ENCODE assay signal across 9 cellular contexts in the genomic region with DNA sequence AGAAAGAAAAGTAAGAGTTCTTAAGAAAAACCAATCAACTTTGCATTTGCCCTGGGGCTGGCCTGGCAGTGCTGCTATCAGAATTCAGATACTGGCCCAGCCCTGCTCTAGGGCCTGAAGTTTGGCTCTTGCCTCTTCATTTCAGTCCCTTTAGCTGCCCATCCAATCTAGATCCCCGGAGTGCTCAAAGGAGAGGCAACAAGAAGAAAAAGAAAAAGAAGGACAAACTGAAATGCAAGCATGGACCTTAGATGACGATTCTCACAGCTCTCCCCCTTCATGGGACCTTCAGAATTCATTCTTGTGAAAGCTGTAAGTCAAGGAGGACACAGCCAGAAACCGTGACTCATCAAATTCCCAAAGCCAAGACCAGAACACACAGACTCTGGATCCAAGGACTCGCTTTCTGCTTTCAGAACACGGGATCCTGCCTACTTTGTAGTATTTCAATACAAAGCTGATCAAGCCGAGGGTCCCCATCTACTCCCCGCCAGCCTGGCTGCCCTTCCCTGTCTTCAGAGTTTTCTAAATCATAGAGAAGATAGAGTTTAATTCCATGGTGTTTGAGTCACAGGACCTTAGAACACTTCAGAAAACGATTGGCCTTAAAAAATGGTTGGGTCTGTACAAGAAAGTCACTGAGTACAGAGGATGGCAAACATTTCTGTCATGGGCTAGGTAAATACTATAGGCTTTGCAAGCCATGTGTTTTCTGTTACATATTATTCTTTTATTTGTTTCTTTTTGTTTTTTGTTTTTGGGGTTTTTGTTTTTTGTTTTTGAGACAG.
DNase-seq lines count a peak whose midpoint lies in the region; ATAC-seq and TF ChIP-seq lines count a peak whose summit lies in the region.
"Had no signal": no experiment of that assay in that cellular context is flagged by ENCODE, and none has a peak within 500 bp of the region (broad histone marks: within the 10 kb centered on the region; RNA-seq: fewer than 3 reads in every experiment).

No MANE protein-coding gene starts in this region.

- no peak overlapping the region for H3K4me3 Mint-ChIP-seq in nephron
- H3K4me3 Mint-ChIP-seq in activated CD4-positive, alpha-beta T cell treated with anti-CD3 and anti-CD28 coated beads for 36 hours, result no peak overlapping the region

- H3K79me2 ChIP-seq in ACC112 (ENCODE audit: control insufficient read depth, insufficient read depth, low read length, unreplicated experiment), result no peaks in the 10 kb centered on the region
- no peaks in the 10 kb centered on the region for H3K79me2 ChIP-seq in PC-3 (ENCODE audit: low read length)

- H3K36me3 ChIP-seq in ACC112 (ENCODE audit: insufficient read depth, low read length) (no peaks in the 10 kb centered on the region), PC-3 (ENCODE audit: low read depth, low read length) (no peaks in the 10 kb centered on the region)

- peaks cover 18% of the 10 kb centered on the region for H3K4me1 Mint-ChIP-seq in nephron
- H3K4me1 Mint-ChIP-seq in activated CD4-positive, alpha-beta T cell treated with anti-CD3 and anti-CD28 coated beads for 36 hours, result no peaks in the 10 kb centered on the region

- H3K9me2 ChIP-seq in PC-3 (replicated peaks; ENCODE audit: low read length), result no peaks in the 10 kb centered on the region

- H3K9ac ChIP-seq in PC-3 (ENCODE audit: low read length), result 0 out of 2 replicates have a peak overlapping the region, but pooled peaks have one; percentile 13

- peak overlapping the region; percentile 80 for H2AFZ ChIP-seq in ACC112 (ENCODE audit: low read length, unreplicated experiment)
- peak overlapping the region; percentile 63 for H2AFZ ChIP-seq in PC-3 (ENCODE audit: low read length)

- POLR2A ChIA-PET in PC-3 (lab: Charles Lee; ENCODE audit: unreplicated experiment), result interaction anchor here (0.6 kb wide), 1 partner anchor 79 kb away, joined by 5 read pairs; no protein-coding TSS in a partner anchor
- POLR2A ChIA-PET in activated CD4-positive, alpha-beta T cell treated with anti-CD3 and anti-CD28 coated beads for 36 hours (lab: Charles Lee), result no interaction called here

- H3K4me2 ChIP-seq in PC-3 (ENCODE audit: low read length), result peak overlapping the region; percentile 53

- H3K27me3 ChIP-seq in ACC112 (ENCODE audit: insufficient read depth, low read length) (no peaks in the 10 kb centered on the region), PC-3 (ENCODE audit: low read length) (no peaks in the 10 kb centered on the region)

- H3K36me3 Mint-ChIP-seq in nephron (ENCODE audit: low read depth), result no peaks in the 10 kb centered on the region
- H3K36me3 Mint-ChIP-seq in activated CD4-positive, alpha-beta T cell treated with anti-CD3 and anti-CD28 coated beads for 36 hours (ENCODE audit: low read depth), result no peaks in the 10 kb centered on the region

- DNase-seq in PC-3, result peak; percentile 72
- peak; percentile 88 for DNase-seq in fibroblast of gingiva (ENCODE audit: low read depth)
- no peak for DNase-seq in NCI-H2227 (lab: John Stamatoyannopoulos, UW; ENCODE audit: unreplicated experiment)
- DNase-seq in activated CD4-positive, alpha-beta T cell treated with anti-CD3 and anti-CD28 coated beads for 36 hours, result no peak
- DNase-seq: SHP77 treated with DMSO at 0.1 percent for 48 hours had no signal

- peaks cover 17% of the 10 kb centered on the region for H3K4me1 ChIP-seq in ACC112 (ENCODE audit: control insufficient read depth, insufficient read depth, low read length, unreplicated experiment)
- H3K4me1 ChIP-seq in PC-3 (ENCODE audit: insufficient read depth, low read length), result peaks cover 15% of the 10 kb centered on the region

- no peaks in the 10 kb centered on the region for H4K20me1 ChIP-seq in PC-3 (ENCODE audit: low read length)

- H3K27ac ChIP-seq in ACC112 (ENCODE audit: low read depth, low read length), result peak overlapping the region; percentile 77
- peak overlapping the region; percentile 77 for H3K27ac ChIP-seq in PC-3 (ENCODE audit: low read length)

- CTCF ChIA-PET in PC-3 (lab: Charles Lee), result no interaction called here
- CTCF ChIA-PET in activated CD4-positive, alpha-beta T cell treated with anti-CD3 and anti-CD28 coated beads for 36 hours (lab: Charles Lee), result no interaction called here

- H3K4me3 ChIP-seq in ACC112 (ENCODE audit: low read depth, low read length) (no peak overlapping the region), PC-3 (ENCODE audit: low read length) (no peak overlapping the region)

- intact Hi-C loops in PC-3 (cut with micrococcal nuclease), result no loop called here
- intact Hi-C loops in activated CD4-positive, alpha-beta T cell treated with anti-CD3 and anti-CD28 coated beads for 36 hours (cut with DNase I, micrococcal nuclease), result no loop called here

- no peaks in the 10 kb centered on the region for H3F3A ChIP-seq in PC-3 (ENCODE audit: low read length, unreplicated experiment)

- H3K27ac Mint-ChIP-seq in nephron, result peak overlapping the region; percentile 77 to 90 (median 85)
- no peak overlapping the region for H3K27ac Mint-ChIP-seq in activated CD4-positive, alpha-beta T cell treated with anti-CD3 and anti-CD28 coated beads for 36 hours

- no TSS peak for BruUV-seq in PC-3 (replicated peaks; lab: Mats Ljungman, UMichigan)

- ATAC-seq in PC-3, result peak; percentile 76
- no peak for ATAC-seq in HG03280 (IDR thresholded peaks at IDR 0.05; ENCODE audit: unreplicated experiment)
- ATAC-seq in HG03571 (IDR thresholded peaks at IDR 0.05; ENCODE audit: unreplicated experiment), result no peak
- no peak for ATAC-seq in activated CD4-positive, alpha-beta T cell treated with anti-CD3 and anti-CD28 coated beads for 36 hours

- H3K9me3 ChIP-seq in PC-3 (ENCODE audit: low read length), result no peaks in the 10 kb centered on the region

- no peaks in the 10 kb centered on the region for H3K9me3 Mint-ChIP-seq in nephron
- no peaks in the 10 kb centered on the region for H3K9me3 Mint-ChIP-seq in activated CD4-positive, alpha-beta T cell treated with anti-CD3 and anti-CD28 coated beads for 36 hours (ENCODE audit: low read depth)

- TF ChIP-seq CTCF in PC-3 (conservative IDR thresholded peaks at IDR 0.05; ENCODE audit: low read depth, low read length), result no peak
- TF ChIP-seq CTCF in nephron (IDR thresholded peaks at IDR 0.05; ENCODE audit: unreplicated experiment in 3 of 3), result no peak

- no peaks in the 10 kb centered on the region for H3K27me3 Mint-ChIP-seq in nephron (ENCODE audit: low read depth)
- no peaks in the 10 kb centered on the region for H3K27me3 Mint-ChIP-seq in activated CD4-positive, alpha-beta T cell treated with anti-CD3 and anti-CD28 coated beads for 36 hours

Comparison
In these comparisons a context has a peak if more than half of its experiments do, and no peak if none do; other contexts are left out.
1. DNase-seq: peak in PC-3 (single experiment) and fibroblast of gingiva (single experiment); none in NCI-H2227 (single experiment) and activated CD4-positive, alpha-beta T cell treated with anti-CD3 and anti-CD28 coated beads for 36 hours (single experiment).